Comparison of ENCODE assay signal across 1 cellular context in genomic region chr11:78290293-78291176, GRCh38.
A peak's percentile ranks its signal among the peaks of the same experiment; 100 is the strongest.
TF ChIP-seq lines count a peak whose summit lies in the region.

No MANE protein-coding gene starts in this region.

TF ChIP-seq in K562, 482 proteins besides CTCF, POLR2A, EP300 and RAD21 (continued from another document and continues in another):
- TF ChIP-seq HCFC1 (IDR thresholded peaks at IDR 0.05; ENCODE audit: low read depth, low read length) (peak; percentile 31; the same call in 1 of the 2 replicates), ZNF75A (CRISPR knock-in tag; IDR thresholded peaks at IDR 0.05) (no peak), PRPF4 (IDR thresholded peaks at IDR 0.05; ENCODE audit: insufficient read depth, low read depth, low read length, poor library complexity, severe bottlenecking) (no peak), L3MBTL2 (IDR thresholded peaks at IDR 0.05) (peak; percentile 88), TRIM24 (IDR thresholded peaks at IDR 0.05) (peak; percentile 99), SIN3B (IDR thresholded peaks at IDR 0.05; ENCODE audit: low read depth) (no peak), PHB2 (IDR thresholded peaks at IDR 0.05; ENCODE audit: low read depth) (no peak), MBD1 (CRISPR knock-in tag; IDR thresholded peaks at IDR 0.05) (no peak), ZNF217 (CRISPR knock-in tag; IDR thresholded peaks at IDR 0.05) (no peak), NELFE (IDR thresholded peaks at IDR 0.05; ENCODE audit: insufficient read depth, insufficient read length) (no peak), NFE2L1 (tag; IDR thresholded peaks at IDR 0.05; ENCODE audit: borderline replicate concordance, low read depth) (peak; percentile 4; the same call in 1 of the 2 replicates), ZNF23 (CRISPR knock-in tag; IDR thresholded peaks at IDR 0.05) (no peak), ZNF212 (CRISPR knock-in tag; IDR thresholded peaks at IDR 0.05) (no peak), TBP (optimal IDR thresholded peaks at IDR 0.05; ENCODE audit: low read depth, low read length) (peak; percentile 24), NCOA1 (IDR thresholded peaks at IDR 0.05; ENCODE audit: low read depth) (peak; percentile 89), ZNF583 (CRISPR knock-in tag; IDR thresholded peaks at IDR 0.05) (peak; percentile 70; the same call in 1 of the 2 replicates), VEZF1 (CRISPR knock-in tag; IDR thresholded peaks at IDR 0.05) (peak; percentile 37; the same call in 1 of the 2 replicates), RFX7 (CRISPR knock-in tag; IDR thresholded peaks at IDR 0.05) (no peak), JUNB (CRISPR knock-in tag; conservative IDR thresholded peaks at IDR 0.05) (0 out of 2 replicates have a peak, but pooled peaks have one; percentile 50), FOXJ3 (CRISPR knock-in tag; IDR thresholded peaks at IDR 0.05) (no peak), ZNF3 (CRISPR knock-in tag; IDR thresholded peaks at IDR 0.05) (no peak), ZNF354B (CRISPR knock-in tag; IDR thresholded peaks at IDR 0.05) (no peak), ZNF76 (CRISPR knock-in tag; IDR thresholded peaks at IDR 0.05; ENCODE audit: borderline replicate concordance) (peak; percentile 54; the same call in 1 of the 2 replicates), RB1 (IDR thresholded peaks at IDR 0.05; ENCODE audit: low read depth) (no peak), FOXJ2 (tag; IDR thresholded peaks at IDR 0.05) (peak; percentile 86), DACH1 (IDR thresholded peaks at IDR 0.05; ENCODE audit: partially characterized antibody) (peak; percentile 50), MTA3 (IDR thresholded peaks at IDR 0.05; ENCODE audit: borderline replicate concordance) (peak; percentile 82), TSHZ1 (CRISPR knock-in tag; IDR thresholded peaks at IDR 0.05) (peak; percentile 64; the same call in 1 of the 2 replicates), ZZZ3 (IDR thresholded peaks at IDR 0.05) (no peak), JUND (IDR thresholded peaks at IDR 0.05; ENCODE audit: borderline replicate concordance, low read depth, low read length) (peak; percentile 96), JUND (tag; IDR thresholded peaks at IDR 0.05; ENCODE audit: borderline replicate concordance, low read depth, low read length) (peak; percentile 96), CSDE1 (IDR thresholded peaks at IDR 0.05) (no peak; a peak in 1 of 4 replicates), CREB1 (IDR thresholded peaks at IDR 0.05) (peak; percentile 68; the same call in 1 of the 2 replicates), CREB1 (CRISPR knock-in tag; IDR thresholded peaks at IDR 0.05) (0 out of 2 replicates have a peak, but pooled peaks have one; percentile 29), RREB1 (CRISPR knock-in tag; IDR thresholded peaks at IDR 0.05) (no peak), TAF1 (IDR thresholded peaks at IDR 0.05; ENCODE audit: control insufficient read depth, extremely low read depth, insufficient read depth, low read length, severe bottlenecking) (no peak), ARHGAP35 (IDR thresholded peaks at IDR 0.05; ENCODE audit: partially characterized antibody) (no peak), ZKSCAN1 (IDR thresholded peaks at IDR 0.05; ENCODE audit: low read depth, low read length) (no peak)
- TF ChIP-seq, protein P1, sequence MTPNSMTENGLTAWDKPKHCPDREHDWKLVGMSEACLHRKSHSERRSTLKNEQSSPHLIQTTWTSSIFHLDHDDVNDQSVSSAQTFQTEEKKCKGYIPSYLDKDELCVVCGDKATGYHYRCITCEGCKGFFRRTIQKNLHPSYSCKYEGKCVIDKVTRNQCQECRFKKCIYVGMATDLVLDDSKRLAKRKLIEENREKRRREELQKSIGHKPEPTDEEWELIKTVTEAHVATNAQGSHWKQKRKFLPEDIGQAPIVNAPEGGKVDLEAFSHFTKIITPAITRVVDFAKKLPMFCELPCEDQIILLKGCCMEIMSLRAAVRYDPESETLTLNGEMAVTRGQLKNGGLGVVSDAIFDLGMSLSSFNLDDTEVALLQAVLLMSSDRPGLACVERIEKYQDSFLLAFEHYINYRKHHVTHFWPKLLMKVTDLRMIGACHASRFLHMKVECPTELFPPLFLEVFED (CRISPR knock-in tag; conservative IDR thresholded peaks at IDR 0.05) = no peak
- TF ChIP-seq, protein P2, sequence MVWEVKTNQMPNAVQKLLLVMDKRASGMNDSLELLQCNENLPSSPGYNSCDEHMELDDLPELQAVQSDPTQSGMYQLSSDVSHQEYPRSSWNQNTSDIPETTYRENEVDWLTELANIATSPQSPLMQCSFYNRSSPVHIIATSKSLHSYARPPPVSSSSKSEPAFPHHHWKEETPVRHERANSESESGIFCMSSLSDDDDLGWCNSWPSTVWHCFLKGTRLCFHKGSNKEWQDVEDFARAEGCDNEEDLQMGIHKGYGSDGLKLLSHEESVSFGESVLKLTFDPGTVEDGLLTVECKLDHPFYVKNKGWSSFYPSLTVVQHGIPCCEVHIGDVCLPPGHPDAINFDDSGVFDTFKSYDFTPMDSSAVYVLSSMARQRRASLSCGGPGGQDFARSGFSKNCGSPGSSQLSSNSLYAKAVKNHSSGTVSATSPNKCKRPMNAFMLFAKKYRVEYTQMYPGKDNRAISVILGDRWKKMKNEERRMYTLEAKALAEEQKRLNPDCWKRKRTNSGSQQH (CRISPR knock-in tag; IDR thresholded peaks at IDR 0.05) = no peak
- TF ChIP-seq, protein P3, sequence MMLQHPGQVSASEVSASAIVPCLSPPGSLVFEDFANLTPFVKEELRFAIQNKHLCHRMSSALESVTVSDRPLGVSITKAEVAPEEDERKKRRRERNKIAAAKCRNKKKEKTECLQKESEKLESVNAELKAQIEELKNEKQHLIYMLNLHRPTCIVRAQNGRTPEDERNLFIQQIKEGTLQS (IDR thresholded peaks at IDR 0.05) = peak; percentile 100
- TF ChIP-seq, protein P3 (CRISPR knock-in tag; conservative IDR thresholded peaks at IDR 0.05) = peak; percentile 88; the same call in 1 of the 2 replicates
- TF ChIP-seq, protein P4, sequence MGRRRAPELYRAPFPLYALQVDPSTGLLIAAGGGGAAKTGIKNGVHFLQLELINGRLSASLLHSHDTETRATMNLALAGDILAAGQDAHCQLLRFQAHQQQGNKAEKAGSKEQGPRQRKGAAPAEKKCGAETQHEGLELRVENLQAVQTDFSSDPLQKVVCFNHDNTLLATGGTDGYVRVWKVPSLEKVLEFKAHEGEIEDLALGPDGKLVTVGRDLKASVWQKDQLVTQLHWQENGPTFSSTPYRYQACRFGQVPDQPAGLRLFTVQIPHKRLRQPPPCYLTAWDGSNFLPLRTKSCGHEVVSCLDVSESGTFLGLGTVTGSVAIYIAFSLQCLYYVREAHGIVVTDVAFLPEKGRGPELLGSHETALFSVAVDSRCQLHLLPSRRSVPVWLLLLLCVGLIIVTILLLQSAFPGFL (CRISPR knock-in tag; IDR thresholded peaks at IDR 0.05) = no peak
- TF ChIP-seq, protein P5, sequence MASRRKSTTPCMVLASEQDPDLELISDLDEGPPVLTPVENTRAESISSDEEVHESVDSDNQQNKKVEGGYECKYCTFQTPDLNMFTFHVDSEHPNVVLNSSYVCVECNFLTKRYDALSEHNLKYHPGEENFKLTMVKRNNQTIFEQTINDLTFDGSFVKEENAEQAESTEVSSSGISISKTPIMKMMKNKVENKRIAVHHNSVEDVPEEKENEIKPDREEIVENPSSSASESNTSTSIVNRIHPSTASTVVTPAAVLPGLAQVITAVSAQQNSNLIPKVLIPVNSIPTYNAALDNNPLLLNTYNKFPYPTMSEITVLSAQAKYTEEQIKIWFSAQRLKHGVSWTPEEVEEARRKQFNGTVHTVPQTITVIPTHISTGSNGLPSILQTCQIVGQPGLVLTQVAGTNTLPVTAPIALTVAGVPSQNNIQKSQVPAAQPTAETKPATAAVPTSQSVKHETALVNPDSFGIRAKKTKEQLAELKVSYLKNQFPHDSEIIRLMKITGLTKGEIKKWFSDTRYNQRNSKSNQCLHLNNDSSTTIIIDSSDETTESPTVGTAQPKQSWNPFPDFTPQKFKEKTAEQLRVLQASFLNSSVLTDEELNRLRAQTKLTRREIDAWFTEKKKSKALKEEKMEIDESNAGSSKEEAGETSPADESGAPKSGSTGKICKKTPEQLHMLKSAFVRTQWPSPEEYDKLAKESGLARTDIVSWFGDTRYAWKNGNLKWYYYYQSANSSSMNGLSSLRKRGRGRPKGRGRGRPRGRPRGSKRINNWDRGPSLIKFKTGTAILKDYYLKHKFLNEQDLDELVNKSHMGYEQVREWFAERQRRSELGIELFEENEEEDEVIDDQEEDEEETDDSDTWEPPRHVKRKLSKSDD (conservative IDR thresholded peaks at IDR 0.05; ENCODE audit: low read length) = no peak
